1 cellular context compared by ENCODE assay signal in the genomic region with DNA sequence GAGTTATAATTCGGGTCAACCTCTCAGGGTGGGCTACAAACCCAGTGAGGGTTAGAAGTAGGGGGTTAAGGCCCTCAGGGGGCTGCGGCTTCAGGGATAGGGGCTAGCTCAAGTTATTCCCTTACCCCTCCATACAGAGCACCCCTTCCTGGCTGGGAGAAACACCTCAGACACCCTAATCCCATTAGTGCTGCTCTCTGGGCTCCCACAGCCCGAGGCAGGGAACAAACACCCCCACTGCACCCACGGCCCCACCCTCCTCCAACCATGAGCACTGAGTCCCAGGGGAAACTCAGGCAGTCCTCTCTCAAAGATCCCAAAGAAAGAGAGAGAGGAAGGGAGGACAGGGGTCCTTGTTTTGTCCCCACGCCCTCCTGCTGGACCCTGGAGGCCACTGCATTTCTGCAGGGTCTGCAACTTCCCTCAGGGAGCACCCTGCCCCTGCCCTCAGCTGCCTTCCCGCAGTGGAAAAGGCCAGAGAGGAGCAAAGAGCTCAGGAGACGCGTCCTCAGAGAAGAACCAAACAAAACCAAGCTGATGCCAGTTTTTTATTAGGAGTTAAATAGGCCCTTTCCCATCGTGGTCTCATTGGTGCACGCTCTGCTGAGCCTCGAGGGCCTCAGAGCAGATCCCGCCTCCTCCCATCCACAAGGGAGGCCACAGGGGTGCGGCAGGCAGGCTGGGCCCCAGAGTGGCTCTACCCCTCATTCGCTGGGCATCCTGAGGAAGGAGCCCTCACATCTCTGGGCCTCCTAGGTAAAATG.
TF ChIP-seq lines count a peak whose summit lies in the region.

No MANE protein-coding gene starts in this region.

TF ChIP-seq in HepG2, 621 proteins besides CTCF, POLR2A, EP300 and RAD21:
- TF ChIP-seq CC2D1A (CRISPR knock-in tag; IDR thresholded peaks at IDR 0.05) (no peak), NAIF1 (CRISPR knock-in tag; IDR thresholded peaks at IDR 0.05; ENCODE audit: borderline replicate concordance) (no peak), U2AF2 (IDR thresholded peaks at IDR 0.05; ENCODE audit: low read depth, low read length) (no peak), SALL2 (CRISPR knock-in tag; IDR thresholded peaks at IDR 0.05) (no peak), REPIN1 (CRISPR knock-in tag; IDR thresholded peaks at IDR 0.05; ENCODE audit: borderline replicate concordance, low read depth) (no peak), SIX1 (CRISPR knock-in tag; IDR thresholded peaks at IDR 0.05; ENCODE audit: borderline replicate concordance) (no peak), RBFOX2 (IDR thresholded peaks at IDR 0.05; ENCODE audit: low read depth, low read length) (no peak), ZNF768 (CRISPR knock-in tag; IDR thresholded peaks at IDR 0.05) (peak; percentile 90)
TF ChIP-seq in HepG2: peak in this region for 1.
